8 cellular contexts compared by ENCODE assay signal in the genomic region with DNA sequence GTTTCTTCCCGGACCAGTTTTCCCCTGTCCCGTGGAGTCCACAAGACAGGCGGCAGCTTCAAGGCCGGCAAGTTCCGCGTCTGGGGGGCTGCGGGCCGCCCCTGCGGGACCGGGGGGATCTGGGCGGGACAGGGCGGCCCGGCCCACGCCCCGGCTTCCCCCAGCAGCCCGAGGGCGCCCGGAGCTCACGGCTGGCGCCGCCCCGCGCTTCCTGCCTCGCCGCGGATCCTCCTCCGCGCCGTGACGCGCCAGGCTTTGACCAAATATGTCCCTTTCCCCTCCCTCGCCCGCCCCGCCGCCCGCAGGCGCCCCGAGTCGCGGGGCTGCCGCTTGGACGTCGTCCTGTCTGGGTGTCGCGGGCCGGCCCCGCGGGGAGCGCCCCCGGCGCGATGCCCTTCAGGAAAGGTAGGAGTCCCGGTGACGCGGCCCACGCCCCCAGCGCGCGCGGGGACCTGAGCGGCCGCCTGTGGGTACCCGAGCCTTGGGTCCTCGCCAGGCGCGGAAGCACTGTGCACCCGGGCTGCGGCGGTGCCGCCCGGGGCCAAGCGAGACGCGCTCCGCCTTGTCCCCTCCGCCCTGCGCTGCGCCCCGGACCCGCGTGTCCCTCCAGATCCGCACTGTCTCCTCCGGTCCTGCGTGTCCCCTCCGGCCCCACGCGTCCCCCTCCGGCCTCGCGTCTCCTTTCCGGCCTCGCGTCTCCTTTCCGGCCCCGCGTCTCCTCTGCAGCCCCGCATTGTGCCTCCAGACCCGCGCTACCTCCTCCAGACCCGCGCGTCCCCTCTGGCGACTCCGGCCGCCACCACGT. TPM values are rescaled to one million over a fixed set of nuclear protein-coding genes. Genes with fewer than 3 reads are reported as not detected.
DNase-seq lines count a peak whose midpoint lies in the region; ATAC-seq and TF ChIP-seq lines count a peak whose summit lies in the region.

No MANE protein-coding gene starts in this region.

- peak overlapping the region; percentile 87 for H3K4me3 Mint-ChIP-seq in dendritic cell treated with granulocyte-macrophage colony-stimulating factor and Interleukin-4, amounts not matched to agents 40 ng/mL and 50 ng/mL, for 4 days

- H3K4me1 Mint-ChIP-seq in dendritic cell treated with granulocyte-macrophage colony-stimulating factor and Interleukin-4, amounts not matched to agents 40 ng/mL and 50 ng/mL, for 4 days (ENCODE audit: low read depth), result peaks cover 87% of the 10 kb centered on the region

- H3K27ac ChIP-seq in liver (ENCODE audit: low read depth in 1 of 2, low read length in 2 of 2), result peak overlapping the region; percentile 70 to 78

- peak overlapping the region; percentile 87 for H3K27ac Mint-ChIP-seq in dendritic cell treated with granulocyte-macrophage colony-stimulating factor and Interleukin-4, amounts not matched to agents 40 ng/mL and 50 ng/mL, for 4 days

- no peaks in the 10 kb centered on the region for H3K27me3 ChIP-seq in liver (ENCODE audit: control insufficient read depth in 4 of 4, insufficient read depth in 4 of 4, low read length in 3 of 4)

- H3K4me1 ChIP-seq in liver (ENCODE audit: control insufficient read depth in 4 of 4, insufficient read depth in 4 of 4, low read length in 3 of 4), result peaks cover 0 to 9% (median 6%) of the 10 kb centered on the region in 4 donors

- H3K9me3 Mint-ChIP-seq in dendritic cell treated with granulocyte-macrophage colony-stimulating factor and Interleukin-4, amounts not matched to agents 40 ng/mL and 50 ng/mL, for 4 days, result no peaks in the 10 kb centered on the region

- DNase-seq in NCI-H2081 (lab: John Stamatoyannopoulos, UW) (peak; percentile 56 to 77), NCI-H2081 treated with DMSO at 0.1 percent for 48 hours (lab: John Stamatoyannopoulos, UW) (no peak), NCI-H2196 (lab: John Stamatoyannopoulos, UW; ENCODE audit: unreplicated experiment) (peak; percentile 47)
- peak; percentile 85 for DNase-seq in activated CD4-positive, alpha-beta T cell treated with anti-CD3 and anti-CD28 coated beads, Interleukin-2, amount 50 U/mL, for 1 hour
- DNase-seq in stimulated activated CD4-positive, alpha-beta T cell treated with anti-CD3 and anti-CD28 coated beads, Interleukin-4, amount 100 ng/mL, for 1 hour, result peak; percentile 91

- peak; percentile 79 for ATAC-seq in HG02885 (IDR thresholded peaks at IDR 0.05; ENCODE audit: poor library complexity, unreplicated experiment)

- no peak for TF ChIP-seq CTCF in liver (IDR thresholded peaks at IDR 0.05; ENCODE audit: low read depth, low read length, missing input control)

- peak overlapping the region; percentile 65 to 83 (median 76) for H3K4me3 ChIP-seq in liver (ENCODE audit: low read depth in 1 of 3, low read length in 3 of 3)

- under 1% methylated on average over 106 of the region's 106 CpGs for WGBS in liver

- H3K27me3 Mint-ChIP-seq in dendritic cell treated with granulocyte-macrophage colony-stimulating factor and Interleukin-4, amounts not matched to agents 40 ng/mL and 50 ng/mL, for 4 days, result peaks cover 7% of the 10 kb centered on the region

- peak overlapping the region; percentile 60 to 84 for H3K9ac ChIP-seq in liver (ENCODE audit: low read depth in 1 of 2, low read length in 2 of 2)

- no peaks in the 10 kb centered on the region for H3K9me3 ChIP-seq in liver (ENCODE audit: control insufficient read depth in 4 of 4, low read length in 3 of 4)

- peaks cover 22% of the 10 kb centered on the region for H3K36me3 Mint-ChIP-seq in dendritic cell treated with granulocyte-macrophage colony-stimulating factor and Interleukin-4, amounts not matched to agents 40 ng/mL and 50 ng/mL, for 4 days (ENCODE audit: low read depth)

- no peak for TF ChIP-seq RAD21 in liver (IDR thresholded peaks at IDR 0.05)

- H3K36me3 ChIP-seq in liver (ENCODE audit: control insufficient read depth in 4 of 4, insufficient read depth in 3 of 4, low read depth in 1 of 4, low read length in 3 of 4), result no peaks in the 10 kb centered on the region

- intact Hi-C loops in dendritic cell treated with granulocyte-macrophage colony-stimulating factor and Interleukin-4, amounts not matched to agents 40 ng/mL and 50 ng/mL, for 4 days (cut with micrococcal nuclease), result no loop called here

TF ChIP-seq in liver, 16 proteins besides CTCF, POLR2A, EP300 and RAD21:
- TF ChIP-seq, protein P1, sequence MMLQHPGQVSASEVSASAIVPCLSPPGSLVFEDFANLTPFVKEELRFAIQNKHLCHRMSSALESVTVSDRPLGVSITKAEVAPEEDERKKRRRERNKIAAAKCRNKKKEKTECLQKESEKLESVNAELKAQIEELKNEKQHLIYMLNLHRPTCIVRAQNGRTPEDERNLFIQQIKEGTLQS (IDR thresholded peaks at IDR 0.05), result no peak
- TF ChIP-seq YY1 (IDR thresholded peaks at IDR 0.05), result peak; percentile 21

RNA-seq across cellular contexts. Expression of a gene that starts 56.0 kb away (rescaled TPM):
- 10 to 100 TPM; 28.2 to 40.0 TPM for total RNA-seq in liver
- 10 to 100 TPM; 16.5 to 44.8 TPM for polyA plus RNA-seq in liver

RNA-seq across cellular contexts. Expression of a gene that starts 57.9 kb away (rescaled TPM):
- 1 to 10 TPM; 5.4 to 9.1 TPM for total RNA-seq in liver
- polyA plus RNA-seq in liver, result 1 to 10 TPM; 1.6 to 6.1 TPM
